In genomic region chr14:64708148-64709004, GRCh38 we compare ENCODE assay signal across 9 cellular contexts. TPM values are rescaled to one million over a fixed set of nuclear protein-coding genes. Genes with fewer than 3 reads are reported as not detected.
DNase-seq lines count a peak whose midpoint lies in the region; ATAC-seq and TF ChIP-seq lines count a peak whose summit lies in the region.
"Had no signal": no experiment of that assay in that cellular context is flagged by ENCODE, and none has a peak within 500 bp of the region (broad histone marks: within the 10 kb centered on the region; RNA-seq: fewer than 3 reads in every experiment).

No MANE protein-coding gene starts in this region.

- peaks cover 2% of the 10 kb centered on the region for H3K9me3 ChIP-seq in T-helper 17 cell (ENCODE audit: control insufficient read depth, low read length, poor library complexity, severe bottlenecking)

- peak overlapping the region; percentile 88 for H3K4me3 Mint-ChIP-seq in T-helper 17 cell
- peak overlapping the region; percentile 87 for H3K4me3 Mint-ChIP-seq in natural killer cell

- H3K36me3 Mint-ChIP-seq in T-helper 17 cell (ENCODE audit: low read depth) (peaks cover 2% of the 10 kb centered on the region), natural killer cell (peaks cover 10% of the 10 kb centered on the region)

- intact Hi-C loops in natural killer cell (cut with micrococcal nuclease), result loop anchor here (1.0 to 10.0 kb wide), 2 partner anchors 9 to 204 kb away; partner anchors contain the start of genes ZBTB1 and ZBTB25

- peak; percentile 85 for DNase-seq in HK-2 (ENCODE audit: unreplicated experiment)
- peak in 1 of 3 donors; percentile 47 for DNase-seq in T-helper 17 cell
- DNase-seq in epithelial cell of proximal tubule (ENCODE audit: low read depth), result peak; percentile 60
- DNase-seq in natural killer cell, result no peak
- DNase-seq in NCI-H524 treated with DMSO at 0.1 percent for 48 hours (lab: John Stamatoyannopoulos, UW), result no peak

- H3K27ac Mint-ChIP-seq in T-helper 17 cell, result peak overlapping the region; percentile 98
- peak overlapping the region; percentile 76 to 86 for H3K27ac Mint-ChIP-seq in natural killer cell

- H3K27me3 Mint-ChIP-seq in T-helper 17 cell, result no peaks in the 10 kb centered on the region
- no peaks in the 10 kb centered on the region for H3K27me3 Mint-ChIP-seq in natural killer cell (ENCODE audit: low read depth in 2 of 2)

- peaks cover 57% of the 10 kb centered on the region for H3K4me1 Mint-ChIP-seq in T-helper 17 cell
- peaks cover 81 to 83% of the 10 kb centered on the region in 2 donors for H3K4me1 Mint-ChIP-seq in natural killer cell

- peak; percentile 43 for ATAC-seq in T-helper 17 cell
- peak; percentile 23 to 70 (median 47) for ATAC-seq in natural killer cell
- ATAC-seq in HG03196 (IDR thresholded peaks at IDR 0.05; ENCODE audit: unreplicated experiment), result no peak
- ATAC-seq in HG02678 (IDR thresholded peaks at IDR 0.05; ENCODE audit: unreplicated experiment), result no peak
- ATAC-seq in GM21381 (IDR thresholded peaks at IDR 0.05; ENCODE audit: unreplicated experiment), result no peak
- ATAC-seq: K562 had no signal

- TF ChIP-seq CTCF in epithelial cell of proximal tubule (conservative IDR thresholded peaks at IDR 0.05; ENCODE audit: low read depth, low read length) (no peak), natural killer cell (IDR thresholded peaks at IDR 0.05) (no peak)

- H3K4me3 ChIP-seq in epithelial cell of proximal tubule (ENCODE audit: low read depth, low read length), result peak overlapping the region; percentile 47
- H3K4me3 ChIP-seq: K562 had no signal

- H3K9me3 Mint-ChIP-seq in natural killer cell, result no peaks in the 10 kb centered on the region

RNA-seq across cellular contexts. Expression of gene PLEKHG3, which starts 4.2 kb away (rescaled TPM):
- total RNA-seq in T-helper 17 cell, result 10 to 100 TPM; 61.4 to 65.5 TPM
- 48.1 and 52.8 TPM in 2 replicates for total RNA-seq in epithelial cell of proximal tubule
- total RNA-seq in natural killer cell, result 100 to 1,000 TPM; 184 to 285 (median 225) TPM

Comparison
In these comparisons a context has a peak if more than half of its experiments do, and no peak if none do; other contexts are left out.
1. DNase-seq: peak in HK-2 (single experiment) and epithelial cell of proximal tubule (single experiment); none in natural killer cell (single experiment) and NCI-H524 treated with DMSO at 0.1 percent for 48 hours (single experiment).
2. ATAC-seq: peak in T-helper 17 cell (single experiment) and natural killer cell (3 of 3); none in HG03196 (single experiment), HG02678 (single experiment) and GM21381 (single experiment).